ENCODE assay signal across 21 cellular contexts in genomic region chr14:83638725-83639124, GRCh38.
"Had no signal": no experiment of that assay in that cellular context is flagged by ENCODE, and none has a peak within 500 bp of the region (broad histone marks: within the 10 kb centered on the region; RNA-seq: fewer than 3 reads in every experiment).

No MANE protein-coding gene starts in this region.

- DNase-seq: activated CD4-positive, alpha-beta T cell treated with anti-CD3 and anti-CD28 coated beads for 1 hour; activated CD4-positive, alpha-beta T cell treated with anti-CD3 and anti-CD28 coated beads, Interleukin-2, amount 50 U/mL, for 1 hour; activated CD8-positive, alpha-beta T cell treated with anti-CD3 and anti-CD28 coated beads, Interleukin-2, amount 10 ng/mL, durations not matched to agents 7 days and 5 days; activated gamma-delta T cell treated with Interleukin-2 at 50 U/mL for 16 hours; aorta; effector CD4-positive, alpha-beta T cell; heart right ventricle; left colon; lower lobe of right lung; ovary; psoas muscle; stimulated activated CD4-positive, alpha-beta T cell treated with anti-CD3 and anti-CD28 coated beads, Interleukin-4, amount 100 ng/mL, for 24 hours; stimulated activated naive CD4-positive, alpha-beta T cell treated with Interleukin-2 at 50 U/mL for 16 hours had no signal

- H3K27ac ChIP-seq: heart right ventricle, lower lobe of right lung, ovary, psoas muscle, right atrium auricular region, thoracic aorta, upper lobe of left lung had no signal

- H3K27me3 ChIP-seq: heart right ventricle, ovary, right atrium auricular region, upper lobe of left lung had no signal

- H3K4me1 ChIP-seq: heart right ventricle, lower lobe of right lung, psoas muscle, right atrium auricular region, upper lobe of left lung had no signal

- H3K4me3 ChIP-seq: heart right ventricle, lower lobe of right lung, ovary, psoas muscle, right atrium auricular region, thoracic aorta, upper lobe of left lung had no signal

- H3K4me1 Mint-ChIP-seq: activated naive CD4-positive, alpha-beta T cell treated with anti-CD3 and anti-CD28 coated beads, Interleukin-2, amount 50 U/mL, for 24 hours; brain had no signal

- FAIRE-seq: keratinocyte had no signal

- H3K36me3 ChIP-seq: heart right ventricle, lower lobe of right lung, ovary, right atrium auricular region, thoracic aorta, upper lobe of left lung had no signal

- ATAC-seq: activated CD8-positive, alpha-beta T cell treated with anti-CD3 and anti-CD28 coated beads, Interleukin-2, amount 10 ng/mL, durations not matched to agents 7 days and 5 days; heart right ventricle; left colon; lower lobe of right lung; natural killer cell treated with Interleukin-12 subunit alpha and Interleukin-12 subunit beta and Interleukin-15 and Interleukin-18, amount 100 ng/mL, for 72 hours; psoas muscle had no signal

- H3K36me3 Mint-ChIP-seq: activated naive CD4-positive, alpha-beta T cell treated with anti-CD3 and anti-CD28 coated beads, Interleukin-2, amount 50 U/mL, for 24 hours; brain; natural killer cell treated with Interleukin-12 subunit alpha and Interleukin-12 subunit beta and Interleukin-15 and Interleukin-18, amount 100 ng/mL, for 72 hours had no signal

- H3K27ac Mint-ChIP-seq: activated CD8-positive, alpha-beta T cell treated with anti-CD3 and anti-CD28 coated beads, Interleukin-2, amount 10 ng/mL, durations not matched to agents 7 days and 5 days; activated naive CD4-positive, alpha-beta T cell treated with anti-CD3 and anti-CD28 coated beads, Interleukin-2, amount 50 U/mL, for 24 hours; brain; dendritic cell treated with granulocyte-macrophage colony-stimulating factor and Interleukin-4, amounts not matched to agents 40 ng/mL and 50 ng/mL, for 4 days; natural killer cell treated with Interleukin-12 subunit alpha and Interleukin-12 subunit beta and Interleukin-15 and Interleukin-18, amount 100 ng/mL, for 72 hours had no signal

- H3K9me3 ChIP-seq: lower lobe of right lung, ovary, psoas muscle, right atrium auricular region, thoracic aorta, upper lobe of left lung had no signal

- H3K4me3 Mint-ChIP-seq: activated CD8-positive, alpha-beta T cell treated with anti-CD3 and anti-CD28 coated beads, Interleukin-2, amount 10 ng/mL, durations not matched to agents 7 days and 5 days; activated naive CD4-positive, alpha-beta T cell treated with anti-CD3 and anti-CD28 coated beads, Interleukin-2, amount 50 U/mL, for 24 hours; brain; dendritic cell treated with granulocyte-macrophage colony-stimulating factor and Interleukin-4, amounts not matched to agents 40 ng/mL and 50 ng/mL, for 4 days; natural killer cell treated with Interleukin-12 subunit alpha and Interleukin-12 subunit beta and Interleukin-15 and Interleukin-18, amount 100 ng/mL, for 72 hours had no signal

- H3K27me3 Mint-ChIP-seq: activated naive CD4-positive, alpha-beta T cell treated with anti-CD3 and anti-CD28 coated beads, Interleukin-2, amount 50 U/mL, for 24 hours; dendritic cell treated with granulocyte-macrophage colony-stimulating factor and Interleukin-4, amounts not matched to agents 40 ng/mL and 50 ng/mL, for 4 days; natural killer cell treated with Interleukin-12 subunit alpha and Interleukin-12 subunit beta and Interleukin-15 and Interleukin-18, amount 100 ng/mL, for 72 hours had no signal
